In the genomic region with DNA sequence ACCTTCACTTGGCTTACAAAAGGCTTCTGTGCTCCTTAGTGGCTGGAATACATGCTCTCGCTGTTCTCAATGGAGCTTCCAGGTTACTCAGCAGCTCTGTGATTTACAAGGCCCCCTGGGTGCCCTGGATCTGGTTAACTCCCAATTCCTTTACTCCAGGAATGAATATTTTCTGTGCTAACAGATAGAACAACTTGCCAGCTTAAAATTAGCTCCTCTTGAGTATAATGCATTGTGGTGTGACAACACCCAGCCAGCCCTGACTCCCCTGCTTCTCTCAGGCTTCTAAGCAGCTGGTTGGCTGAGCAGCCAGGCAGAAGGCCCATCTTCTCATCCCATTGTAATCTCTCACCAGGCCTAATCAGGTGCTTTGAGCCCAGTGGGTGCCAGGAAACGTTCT, we compare ENCODE assay signal across 1 cellular context.
TF ChIP-seq lines count a peak whose summit lies in the region.

No MANE protein-coding gene starts in this region.

TF ChIP-seq in H1, 55 proteins besides CTCF, POLR2A, EP300 and RAD21:
- TF ChIP-seq EGR1 (IDR thresholded peaks at IDR 0.05; ENCODE audit: borderline replicate concordance, low read depth, low read length) = no peak
- TF ChIP-seq JUN (IDR thresholded peaks at IDR 0.05; ENCODE audit: low read depth, low read length) = no peak
- no peak for TF ChIP-seq FOSL1 (IDR thresholded peaks at IDR 0.05; ENCODE audit: insufficient read depth, low read depth, low read length)
- no peak for TF ChIP-seq BCL11A (IDR thresholded peaks at IDR 0.05; ENCODE audit: low read depth in 2 of 2, low read length in 2 of 2)
- TF ChIP-seq, protein P1, sequence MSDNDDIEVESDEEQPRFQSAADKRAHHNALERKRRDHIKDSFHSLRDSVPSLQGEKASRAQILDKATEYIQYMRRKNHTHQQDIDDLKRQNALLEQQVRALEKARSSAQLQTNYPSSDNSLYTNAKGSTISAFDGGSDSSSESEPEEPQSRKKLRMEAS (IDR thresholded peaks at IDR 0.05) = no peak
- no peak for TF ChIP-seq SRF (IDR thresholded peaks at IDR 0.05; ENCODE audit: low read depth, low read length)
- TF ChIP-seq TAF7 (optimal IDR thresholded peaks at IDR 0.05; ENCODE audit: borderline replicate concordance, low read depth, low read length) = no peak
- no peak for TF ChIP-seq ZNF274 (IDR thresholded peaks at IDR 0.05; ENCODE audit: borderline replicate concordance, extremely low read depth, low read length)
- TF ChIP-seq CBX8 (IDR thresholded peaks at IDR 0.05; ENCODE audit: borderline replicate concordance, low read depth, low read length) = no peak
